In genomic region chr1:158203693-158204457, GRCh38 we compare ENCODE assay signal across 8 cellular contexts. TPM values are rescaled to one million over a fixed set of nuclear protein-coding genes. Genes with fewer than 3 reads are reported as not detected.
DNase-seq lines count a peak whose midpoint lies in the region; ATAC-seq, FAIRE-seq and TF ChIP-seq lines count a peak whose summit lies in the region.

No MANE protein-coding gene starts in this region.

- no peaks in the 10 kb centered on the region for H3K36me3 ChIP-seq in astrocyte (ENCODE audit: insufficient read depth, low read length)

- TF ChIP-seq CTCF in astrocyte (IDR thresholded peaks at IDR 0.05; ENCODE audit: insufficient read depth, low read depth, low read length), result peak; percentile 91

- no peak overlapping the region for H3K27ac ChIP-seq in astrocyte (ENCODE audit: low read depth, low read length)

- H3K27me3 ChIP-seq in astrocyte (ENCODE audit: insufficient read depth, low read length), result no peaks in the 10 kb centered on the region

- FAIRE-seq in astrocyte (lab: Jason Lieb, UNC), result peak; percentile 72

- H3K9me3 ChIP-seq in astrocyte (ENCODE audit: insufficient read depth, low read depth, low read length), result no peaks in the 10 kb centered on the region

- CTCF ChIA-PET in activated CD8-positive, alpha-beta memory T cell treated with anti-CD3 and anti-CD28 coated beads, Interleukin-2, amount 10 ng/mL, durations not matched to agents 7 days and 5 days (lab: Charles Lee), result interaction anchor here (0.7 to 3.5 kb wide), 22 partner anchors 9 to 1010 kb away, joined by 3 to 20 read pairs (median 4); partner anchors contain the start of gene CD1B

- no peak overlapping the region for H3K9ac ChIP-seq in astrocyte (ENCODE audit: low read length)

- no peak overlapping the region for H3K4me2 ChIP-seq in astrocyte (ENCODE audit: low read length)

- H3K27me3 Mint-ChIP-seq in activated CD8-positive, alpha-beta memory T cell treated with anti-CD3 and anti-CD28 coated beads, Interleukin-2, amount 10 ng/mL, durations not matched to agents 7 days and 5 days, result peaks cover 30% of the 10 kb centered on the region
- H3K27me3 Mint-ChIP-seq in astrocyte (ENCODE audit: low read depth, unreplicated experiment) (no peaks in the 10 kb centered on the region), immature natural killer cell (ENCODE audit: low read depth in 3 of 3) (peaks cover 1 to 16% (median 16%) of the 10 kb centered on the region in 3 donors)

- no peaks in the 10 kb centered on the region for H3K9me3 Mint-ChIP-seq in activated CD8-positive, alpha-beta memory T cell treated with anti-CD3 and anti-CD28 coated beads, Interleukin-2, amount 10 ng/mL, durations not matched to agents 7 days and 5 days (ENCODE audit: low read depth)
- peaks cover 1% of the 10 kb centered on the region for H3K9me3 Mint-ChIP-seq in astrocyte (ENCODE audit: unreplicated experiment)
- no peaks in the 10 kb centered on the region for H3K9me3 Mint-ChIP-seq in immature natural killer cell

- no peaks in the 10 kb centered on the region for H3K36me3 Mint-ChIP-seq in activated CD8-positive, alpha-beta memory T cell treated with anti-CD3 and anti-CD28 coated beads, Interleukin-2, amount 10 ng/mL, durations not matched to agents 7 days and 5 days
- H3K36me3 Mint-ChIP-seq in astrocyte (ENCODE audit: low read depth, unreplicated experiment) (no peaks in the 10 kb centered on the region), immature natural killer cell (no peaks in the 10 kb centered on the region)

- peaks cover 11% of the 10 kb centered on the region for H3K4me1 Mint-ChIP-seq in activated CD8-positive, alpha-beta memory T cell treated with anti-CD3 and anti-CD28 coated beads, Interleukin-2, amount 10 ng/mL, durations not matched to agents 7 days and 5 days
- no peaks in the 10 kb centered on the region for H3K4me1 Mint-ChIP-seq in astrocyte (ENCODE audit: low read depth, unreplicated experiment)
- H3K4me1 Mint-ChIP-seq in immature natural killer cell, result no peaks in the 10 kb centered on the region

- no peaks in the 10 kb centered on the region for H3K79me2 ChIP-seq in astrocyte (ENCODE audit: insufficient read depth, low read length)

- H3K27ac Mint-ChIP-seq in activated CD8-positive, alpha-beta memory T cell treated with anti-CD3 and anti-CD28 coated beads, Interleukin-2, amount 10 ng/mL, durations not matched to agents 7 days and 5 days, result no peak overlapping the region
- H3K27ac Mint-ChIP-seq in astrocyte (ENCODE audit: unreplicated experiment) (no peak overlapping the region), immature natural killer cell (no peak overlapping the region)

- no peaks in the 10 kb centered on the region for H3K4me1 ChIP-seq in astrocyte (ENCODE audit: insufficient read depth, low read length)

- peak; percentile 71 for ATAC-seq in activated CD8-positive, alpha-beta memory T cell treated with anti-CD3 and anti-CD28 coated beads, Interleukin-2, amount 10 ng/mL, durations not matched to agents 7 days and 5 days
- ATAC-seq in stimulated activated naive CD8-positive, alpha-beta T cell treated with anti-CD3 and anti-CD28 coated beads, Interleukin-15, Interleukin-2, amounts not matched to agents 100 U/mL and 50 U/mL, for 24 hours, result peak; percentile 75

- H3K4me3 ChIP-seq in astrocyte (ENCODE audit: insufficient read depth, low read depth, low read length), result no peak overlapping the region

- DNase-seq in activated CD8-positive, alpha-beta memory T cell treated with anti-CD3 and anti-CD28 coated beads, Interleukin-2, amount 10 ng/mL, durations not matched to agents 7 days and 5 days, result no peak
- no peak for DNase-seq in activated CD8-positive, alpha-beta memory T cell treated with anti-CD3 and anti-CD28 coated beads for 24 hours
- DNase-seq in HCEC 1CT (peak; percentile 63), NCI-H345 (lab: John Stamatoyannopoulos, UW) (peak; percentile 32), astrocyte (ENCODE audit: low read depth) (peak; percentile 36), immature natural killer cell (peak; percentile 17 to 35 (median 23)), ecto neural progenitor cell (ENCODE audit: low spot score) (no peak)
- no peak for DNase-seq in stimulated activated naive CD8-positive, alpha-beta T cell treated with anti-CD3 and anti-CD28 coated beads, Interleukin-15, Interleukin-2, amounts not matched to agents 100 U/mL and 50 U/mL, for 24 hours

- no peak overlapping the region for H3K4me3 Mint-ChIP-seq in activated CD8-positive, alpha-beta memory T cell treated with anti-CD3 and anti-CD28 coated beads, Interleukin-2, amount 10 ng/mL, durations not matched to agents 7 days and 5 days
- no peak overlapping the region for H3K4me3 Mint-ChIP-seq in astrocyte (ENCODE audit: unreplicated experiment)
- H3K4me3 Mint-ChIP-seq in immature natural killer cell, result no peak overlapping the region

- no peak overlapping the region for H2AFZ ChIP-seq in astrocyte (ENCODE audit: low read depth, low read length)

- no peaks in the 10 kb centered on the region for H4K20me1 ChIP-seq in astrocyte (ENCODE audit: insufficient read depth, low read length)

RNA-seq across cellular contexts. Expression of gene CD1D, which starts 23.2 kb away (rescaled TPM):
- total RNA-seq in activated CD8-positive, alpha-beta memory T cell treated with anti-CD3 and anti-CD28 coated beads, Interleukin-2, amount 10 ng/mL, durations not matched to agents 7 days and 5 days, result not detected
- 0.18 TPM in 1 of 2 replicates, not detected in the other for total RNA-seq in astrocyte
- polyA plus RNA-seq in immature natural killer cell, result 1 to 10 TPM in 2 of 3 donors, not detected in 1; 2.9 to 8.7 TPM

RNA-seq across cellular contexts. Expression of gene CD1A, which starts 50.3 kb away (rescaled TPM):
- total RNA-seq in activated CD8-positive, alpha-beta memory T cell treated with anti-CD3 and anti-CD28 coated beads, Interleukin-2, amount 10 ng/mL, durations not matched to agents 7 days and 5 days, result not detected
- not detected in 2 replicates for total RNA-seq in astrocyte
- polyA plus RNA-seq in immature natural killer cell, result under 1 TPM in 1 of 3 donors, not detected in 2; 0.15 TPM

Comparison
In these comparisons a context has a peak if more than half of its experiments do, and no peak if none do; other contexts are left out.
1. DNase-seq: peak in HCEC 1CT (single experiment), NCI-H345 (single experiment), astrocyte (single experiment) and immature natural killer cell (3 of 3); none in activated CD8-positive, alpha-beta memory T cell treated with anti-CD3 and anti-CD28 coated beads, Interleukin-2, amount 10 ng/mL, durations not matched to agents 7 days and 5 days (single experiment), activated CD8-positive, alpha-beta memory T cell treated with anti-CD3 and anti-CD28 coated beads for 24 hours (single experiment), stimulated activated naive CD8-positive, alpha-beta T cell treated with anti-CD3 and anti-CD28 coated beads, Interleukin-15, Interleukin-2, amounts not matched to agents 100 U/mL and 50 U/mL, for 24 hours (single experiment) and ecto neural progenitor cell (single experiment).